In the genomic region with DNA sequence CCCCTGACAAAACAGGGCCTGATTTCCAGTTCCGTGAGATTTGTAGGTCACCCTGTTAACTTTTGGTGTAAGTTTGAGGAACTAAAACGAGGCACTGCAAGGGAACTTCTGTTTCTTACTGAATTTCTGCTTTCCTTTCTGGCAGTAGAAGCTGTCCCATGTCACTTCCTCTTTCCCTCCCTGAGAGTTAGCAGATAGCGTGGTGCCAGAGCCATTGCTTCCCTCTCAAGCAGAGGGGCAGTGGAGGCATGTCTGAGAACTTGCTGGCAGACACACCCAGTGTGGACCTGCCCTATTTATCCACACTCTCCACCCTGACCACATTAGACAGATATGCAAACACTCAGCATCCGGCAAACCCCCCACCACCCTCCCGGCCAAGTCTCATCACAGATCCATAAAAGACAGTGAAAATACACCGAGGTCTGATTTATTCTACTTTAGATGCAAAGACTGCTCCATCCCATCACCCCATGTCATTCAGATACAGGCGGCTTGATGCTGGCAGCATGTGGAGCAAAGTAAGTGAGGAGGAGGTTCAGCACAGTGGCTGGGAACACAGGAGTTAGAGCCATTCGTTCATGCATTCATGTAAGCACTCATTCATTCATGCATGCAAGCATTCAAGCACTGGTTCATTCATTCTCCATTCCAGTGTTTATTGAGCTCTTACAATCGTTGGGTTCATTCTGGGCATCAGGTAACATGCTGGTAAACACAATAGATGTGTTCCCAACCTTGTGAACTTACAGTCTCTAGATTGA, we compare ENCODE assay signal across 10 cellular contexts.
DNase-seq lines count a peak whose midpoint lies in the region; ATAC-seq and TF ChIP-seq lines count a peak whose summit lies in the region.
"Had no signal": no experiment of that assay in that cellular context is flagged by ENCODE, and none has a peak within 500 bp of the region (broad histone marks: within the 10 kb centered on the region; RNA-seq: fewer than 3 reads in every experiment).

No MANE protein-coding gene starts in this region.

- POLR2A ChIA-PET in HEK293 (lab: Yijun Ruan, JAX) = no interaction called here

- intact Hi-C loops in upper lobe of right lung (cut with DNase I) = no loop called here

- H3K9me3 ChIP-seq in HEK293 (ENCODE audit: control insufficient read depth, insufficient read depth, low read depth, low read length) = no peaks in the 10 kb centered on the region
- no peaks in the 10 kb centered on the region for H3K9me3 ChIP-seq in upper lobe of right lung
- H3K9me3 ChIP-seq: body of pancreas had no signal

- CTCF ChIA-PET in HEK293 (lab: Yijun Ruan, JAX) = no interaction called here

- no peaks in the 10 kb centered on the region for H3K36me3 ChIP-seq in HEK293 (ENCODE audit: control insufficient read depth in 2 of 2, insufficient read depth in 1 of 2, low read length in 2 of 2)
- H3K36me3 ChIP-seq in upper lobe of right lung = no peaks in the 10 kb centered on the region

- no peak overlapping the region for H3K4me3 ChIP-seq in HEK293 (ENCODE audit: low read depth, low read length)
- no peak overlapping the region for H3K4me3 ChIP-seq in upper lobe of right lung
- H3K4me3 ChIP-seq: body of pancreas had no signal

- TF ChIP-seq CTCF in HEK293 (tag by site-specific recombination; IDR thresholded peaks at IDR 0.05) (no peak), upper lobe of right lung (IDR thresholded peaks at IDR 0.05) (no peak)

- H3K4me1 ChIP-seq in HEK293 (ENCODE audit: control insufficient read depth, insufficient read depth, low read length) (peaks cover 4% of the 10 kb centered on the region; the same call in 1 of the 2 replicates), upper lobe of right lung (no peaks in the 10 kb centered on the region)
- H3K4me1 ChIP-seq: body of pancreas had no signal

- ATAC-seq in GM18520 (IDR thresholded peaks at IDR 0.05; ENCODE audit: unreplicated experiment) = peak; percentile 61
- ATAC-seq in upper lobe of right lung = peak; percentile 93
- ATAC-seq: body of pancreas had no signal

- H3K27ac ChIP-seq in HEK293 (ENCODE audit: extremely low read depth, low read depth, low read length) (no peak overlapping the region), upper lobe of right lung (peak overlapping the region; percentile 12)
- H3K27ac ChIP-seq: KMS-11 had no signal

- H3K27me3 ChIP-seq in upper lobe of right lung = no peaks in the 10 kb centered on the region
- H3K27me3 ChIP-seq: body of pancreas had no signal

- DNase-seq in MV-4-11 (lab: John Stamatoyannopoulos, UW) (peak; percentile 99), germinal center (ENCODE audit: low spot score) (peak; percentile 69), upper lobe of right lung (no peak), epidermal melanocyte (ENCODE audit: insufficient read length, low spot score) (no peak), T1000 (lab: John Stamatoyannopoulos, UW) (no peak)
- DNase-seq in stimulated activated CD4-positive, alpha-beta T cell treated with anti-CD3 and anti-CD28 coated beads, Interleukin-2, amount 100 ng/mL, for 48 hours = no peak

TF ChIP-seq in HEK293, 187 proteins besides CTCF, POLR2A, EP300 and RAD21:
- TF ChIP-seq ZFHX2 (tag by site-specific recombination; conservative IDR thresholded peaks at IDR 0.05) (no peak), KLF1 (tag by site-specific recombination; IDR thresholded peaks at IDR 0.05) (peak; percentile 58), ZIC2 (tag by site-specific recombination; IDR thresholded peaks at IDR 0.05) (no peak)

Comparison
In these comparisons a context has a peak if more than half of its experiments do, and no peak if none do; other contexts are left out.
1. DNase-seq: peak in MV-4-11 (single experiment) and germinal center (single experiment); none in upper lobe of right lung (single experiment), epidermal melanocyte (single experiment), T1000 (single experiment) and stimulated activated CD4-positive, alpha-beta T cell treated with anti-CD3 and anti-CD28 coated beads, Interleukin-2, amount 100 ng/mL, for 48 hours (0 of 2).